In genomic region chr11:134253189-134253993, GRCh38 we compare ENCODE assay signal across 1 cellular context.
TF ChIP-seq lines count a peak whose summit lies in the region.

Gene ACAD8, plus strand, starts transcription at chr11:134253568. Its CDS starts 33 bp downstream, at chr11:134253601.
Gene THYN1, minus strand, starts transcription at chr11:134253352. Its CDS starts 470 bp downstream, at chr11:134252882.

TF ChIP-seq in HepG2, 621 proteins besides CTCF, POLR2A, EP300 and RAD21 (continued from another document and continues in another):
- TF ChIP-seq HIC2 (CRISPR knock-in tag; IDR thresholded peaks at IDR 0.05; ENCODE audit: low read depth) = no peak
- TF ChIP-seq ZNF124 (CRISPR knock-in tag; IDR thresholded peaks at IDR 0.05) = peak; percentile 82; the same call in 1 of the 2 replicates
- TF ChIP-seq MZF1 (CRISPR knock-in tag; IDR thresholded peaks at IDR 0.05; ENCODE audit: borderline replicate concordance) = no peak
- 0 out of 2 replicates have a peak, but pooled peaks have one; percentile 25 for TF ChIP-seq ZNF230 (CRISPR knock-in tag; IDR thresholded peaks at IDR 0.05)
- peak; percentile 80 for TF ChIP-seq KAT7 (CRISPR knock-in tag; IDR thresholded peaks at IDR 0.05; ENCODE audit: borderline replicate concordance)
- TF ChIP-seq SNAI1 (CRISPR knock-in tag; IDR thresholded peaks at IDR 0.05; ENCODE audit: borderline replicate concordance) = 0 out of 2 replicates have a peak, but pooled peaks have one; percentile 3
- no peak for TF ChIP-seq ZNF709 (CRISPR knock-in tag; IDR thresholded peaks at IDR 0.05)
- no peak for TF ChIP-seq ZXDC (CRISPR knock-in tag; IDR thresholded peaks at IDR 0.05)
- TF ChIP-seq MYPOP (CRISPR knock-in tag; IDR thresholded peaks at IDR 0.05) = peak; percentile 98
- peak; percentile 32; the same call in 1 of the 2 replicates for TF ChIP-seq GATA4 (IDR thresholded peaks at IDR 0.05; ENCODE audit: borderline replicate concordance, low read depth)
- TF ChIP-seq HMGXB4 (CRISPR knock-in tag; IDR thresholded peaks at IDR 0.05; ENCODE audit: borderline replicate concordance in 1 of 2, low read depth in 1 of 2) = peak; percentile 78 to 85
- TF ChIP-seq ZNF713 (CRISPR knock-in tag; IDR thresholded peaks at IDR 0.05) = 0 out of 2 replicates have a peak, but pooled peaks have one; percentile 76
- TF ChIP-seq SIN3B (IDR thresholded peaks at IDR 0.05; ENCODE audit: low read length) = no peak
- no peak for TF ChIP-seq THYN1 (CRISPR knock-in tag; IDR thresholded peaks at IDR 0.05; ENCODE audit: borderline replicate concordance, low read depth)
- TF ChIP-seq NR2F1 (CRISPR knock-in tag; IDR thresholded peaks at IDR 0.05) = 0 out of 4 replicates have a peak, but pooled peaks have one; percentile 19 to 25
- no peak for TF ChIP-seq PAX8 (CRISPR knock-in tag; IDR thresholded peaks at IDR 0.05; ENCODE audit: borderline replicate concordance)
- peak; percentile 76 for TF ChIP-seq ELF1 (CRISPR knock-in tag; IDR thresholded peaks at IDR 0.05)
- no peak for TF ChIP-seq ELF4 (CRISPR knock-in tag; IDR thresholded peaks at IDR 0.05; ENCODE audit: borderline replicate concordance)
- no peak for TF ChIP-seq RCOR2 (CRISPR knock-in tag; IDR thresholded peaks at IDR 0.05)
- no peak for TF ChIP-seq ATAD3A (CRISPR knock-in tag; IDR thresholded peaks at IDR 0.05)
- no peak; the same call in 1 of the 2 replicates for TF ChIP-seq ZNF782 (CRISPR knock-in tag; IDR thresholded peaks at IDR 0.05; ENCODE audit: borderline replicate concordance)
- no peak for TF ChIP-seq FOSL2 (CRISPR knock-in tag; IDR thresholded peaks at IDR 0.05)
- TF ChIP-seq CERS6 (CRISPR knock-in tag; IDR thresholded peaks at IDR 0.05) = no peak
- no peak for TF ChIP-seq BCLAF1 (IDR thresholded peaks at IDR 0.05)
- peak; percentile 92 for TF ChIP-seq GABPB1 (CRISPR knock-in tag; IDR thresholded peaks at IDR 0.05)
- TF ChIP-seq TBP (CRISPR knock-in tag; IDR thresholded peaks at IDR 0.05) = no peak
- no peak for TF ChIP-seq ZNF710 (CRISPR knock-in tag; IDR thresholded peaks at IDR 0.05; ENCODE audit: borderline replicate concordance)
- TF ChIP-seq GRHL1 (CRISPR knock-in tag; conservative IDR thresholded peaks at IDR 0.05) = no peak
- TF ChIP-seq SNAPC5 (CRISPR knock-in tag; IDR thresholded peaks at IDR 0.05; ENCODE audit: borderline replicate concordance) = no peak
- peak; percentile 82 for TF ChIP-seq POLR2G (IDR thresholded peaks at IDR 0.05; ENCODE audit: low read depth, low read length)
- no peak for TF ChIP-seq MAZ (IDR thresholded peaks at IDR 0.05; ENCODE audit: borderline replicate concordance, low read depth, low read length)
- peak; percentile 47; the same call in 1 of the 2 replicates for TF ChIP-seq MAZ (CRISPR knock-in tag; IDR thresholded peaks at IDR 0.05; ENCODE audit: low read depth)
- TF ChIP-seq STAT5B (CRISPR knock-in tag; IDR thresholded peaks at IDR 0.05) = no peak
- TF ChIP-seq MTF1 (CRISPR knock-in tag; IDR thresholded peaks at IDR 0.05) = no peak
- peak; percentile 76; the same call in 1 of the 2 replicates for TF ChIP-seq HOXA3 (CRISPR knock-in tag; IDR thresholded peaks at IDR 0.05)
- peak; percentile 46; the same call in 1 of the 2 replicates for TF ChIP-seq BCL6 (CRISPR knock-in tag; IDR thresholded peaks at IDR 0.05)
- 0 out of 2 replicates have a peak, but pooled peaks have one; percentile 19 for TF ChIP-seq SNAPC2 (CRISPR knock-in tag; IDR thresholded peaks at IDR 0.05)
- TF ChIP-seq SMYD3 (CRISPR knock-in tag; IDR thresholded peaks at IDR 0.05) = no peak
- no peak for TF ChIP-seq HHEX (CRISPR knock-in tag; IDR thresholded peaks at IDR 0.05)
- TF ChIP-seq ZNF660 (CRISPR knock-in tag; IDR thresholded peaks at IDR 0.05; ENCODE audit: borderline replicate concordance, low read depth) = no peak
- TF ChIP-seq KDM6A (CRISPR knock-in tag; IDR thresholded peaks at IDR 0.05; ENCODE audit: low read depth) = no peak
- TF ChIP-seq NFE2L2 (IDR thresholded peaks at IDR 0.05; ENCODE audit: low read length) = no peak
- TF ChIP-seq CSRNP2 (CRISPR knock-in tag; conservative IDR thresholded peaks at IDR 0.05; ENCODE audit: low read depth) = no peak
- TF ChIP-seq SP4 (CRISPR knock-in tag; IDR thresholded peaks at IDR 0.05) = peak; percentile 78; the same call in 1 of the 2 replicates
- no peak for TF ChIP-seq TRAFD1 (CRISPR knock-in tag; IDR thresholded peaks at IDR 0.05; ENCODE audit: borderline replicate concordance)
- TF ChIP-seq ATM (IDR thresholded peaks at IDR 0.05; ENCODE audit: borderline replicate concordance) = no peak
